ENCODE assay signal across 12 cellular contexts in the genomic region with DNA sequence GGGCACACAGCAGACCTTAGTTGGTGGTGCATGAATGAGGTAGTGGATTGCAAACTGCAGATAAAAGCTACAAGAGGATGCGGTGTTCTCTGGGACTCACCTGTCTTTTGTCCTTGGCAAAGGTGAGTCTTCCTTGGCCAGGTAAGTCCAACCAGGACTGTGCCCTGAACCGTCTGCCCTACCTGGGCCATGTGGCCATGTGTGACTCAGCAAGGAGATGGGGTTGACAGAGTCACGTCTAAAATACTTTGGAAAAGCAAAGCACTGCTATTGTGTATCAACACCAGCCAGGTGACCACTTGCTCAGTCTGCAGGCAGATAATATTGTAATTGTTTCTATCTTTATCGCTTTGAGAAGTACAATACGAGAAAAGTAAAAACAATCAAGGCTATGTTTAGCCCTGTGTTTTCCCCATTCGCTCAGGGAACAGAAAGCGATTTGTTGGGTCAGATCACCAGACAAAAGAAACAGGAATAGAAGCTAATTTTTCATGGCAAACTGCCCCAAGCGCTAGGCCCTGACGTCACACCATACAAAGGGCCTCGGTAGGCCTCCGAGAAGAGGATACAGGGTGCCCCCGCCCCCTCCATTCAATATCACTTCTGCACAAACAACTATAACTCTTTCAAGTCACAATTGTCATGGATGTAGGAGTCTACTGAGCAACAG. TPM values are rescaled to one million over a fixed set of nuclear protein-coding genes. Genes with fewer than 3 reads are reported as not detected.
DNase-seq lines count a peak whose midpoint lies in the region; ATAC-seq and TF ChIP-seq lines count a peak whose summit lies in the region.
"Had no signal": no experiment of that assay in that cellular context is flagged by ENCODE, and none has a peak within 500 bp of the region (broad histone marks: within the 10 kb centered on the region; RNA-seq: fewer than 3 reads in every experiment).

No MANE protein-coding gene starts in this region.

- no peaks in the 10 kb centered on the region for H3K9me3 Mint-ChIP-seq in CD4-positive, alpha-beta T cell
- H3K9me3 Mint-ChIP-seq in WTC11 = no peaks in the 10 kb centered on the region

- peaks cover 5% of the 10 kb centered on the region for H3K36me3 ChIP-seq in right atrium auricular region

- H3K4me3 Mint-ChIP-seq in CD4-positive, alpha-beta T cell = no peak overlapping the region
- H3K4me3 Mint-ChIP-seq in WTC11 = no peak overlapping the region

- DNase-seq in CD4-positive, alpha-beta T cell = no peak
- DNase-seq in WTC11 (ENCODE audit: low spot score) (no peak), right atrium auricular region (ENCODE audit: low spot score) (no peak), sciatic nerve (ENCODE audit: low spot score) (peak; percentile 85), GM19238 (ENCODE audit: insufficient read length, low spot score) (no peak), posterior vena cava (ENCODE audit: low spot score) (no peak), Kasumi-1 (lab: John Stamatoyannopoulos, UW) (no peak)
- DNase-seq in stimulated activated CD4-positive, alpha-beta T cell treated with anti-CD3 and anti-CD28 coated beads, Interleukin-1b, Interleukin-23, amount 100 ng/mL, for 48 hours = no peak
- DNase-seq: COR-L47; cortex of kidney; stimulated activated naive CD4-positive, alpha-beta T cell treated with Interleukin-2 at 50 U/mL for 16 hours had no signal

- intact Hi-C loops in CD4-positive, alpha-beta T cell (cut with DNase I, micrococcal nuclease) = loop anchor here in 1 of 2 experiments (5.0 kb wide), 1 partner anchor 40 kb away; no protein-coding TSS in a partner anchor
- intact Hi-C loops in sciatic nerve (cut with DNase I) = no loop called here
- intact Hi-C loops in posterior vena cava (cut with DNase I) = no loop called here

- CTCF ChIA-PET in CD4-positive, alpha-beta T cell (lab: Charles Lee) = interaction anchor here (0.8 to 3.1 kb wide), 5 partner anchors 32 to 59 kb away, joined by 3 to 28 read pairs (median 8); no protein-coding TSS in a partner anchor
- CTCF ChIA-PET in WTC11 (lab: Charles Lee) = interaction anchor here (1.1 to 1.9 kb wide), 3 partner anchors 16 to 74 kb away, joined by 3 to 8 read pairs (median 7); no protein-coding TSS in a partner anchor

- H3K9me3 ChIP-seq in CD4-positive, alpha-beta T cell (ENCODE audit: control insufficient read depth, low read length) = no peaks in the 10 kb centered on the region
- H3K9me3 ChIP-seq in right atrium auricular region = no peaks in the 10 kb centered on the region
- H3K9me3 ChIP-seq: SJSA1 had no signal

- POLR2A ChIA-PET in CD4-positive, alpha-beta T cell (lab: Charles Lee) = interaction anchor here (0.9 to 4.2 kb wide), 7 partner anchors 8 to 54 kb away, joined by 3 to 21 read pairs (median 7); no protein-coding TSS in a partner anchor
- POLR2A ChIA-PET in WTC11 (lab: Charles Lee) = interaction anchor here (0.9 kb wide), 1 partner anchor 15 kb away, joined by 3 read pairs; no protein-coding TSS in a partner anchor

- ATAC-seq in CD4-positive, alpha-beta T cell (ENCODE audit: poor library complexity) = no peak
- ATAC-seq in WTC11 = no peak
- peak; percentile 82 for ATAC-seq in sciatic nerve

- H3K4me3 ChIP-seq in right atrium auricular region = no peak overlapping the region
- H3K4me3 ChIP-seq: SJSA1 had no signal

- H3K4me1 Mint-ChIP-seq in CD4-positive, alpha-beta T cell (ENCODE audit: low read depth) = peaks cover 85% of the 10 kb centered on the region
- peaks cover 18% of the 10 kb centered on the region for H3K4me1 Mint-ChIP-seq in WTC11

- no peak overlapping the region for H3K27ac ChIP-seq in CD4-positive, alpha-beta T cell (ENCODE audit: low read depth, low read length)
- H3K27ac ChIP-seq in right atrium auricular region = peak overlapping the region; percentile 64 to 71
- H3K27ac ChIP-seq: SJSA1 had no signal

- peak overlapping the region; percentile 78 for H3K27ac Mint-ChIP-seq in CD4-positive, alpha-beta T cell
- peak overlapping the region; percentile 16 for H3K27ac Mint-ChIP-seq in WTC11

- peaks cover 31% of the 10 kb centered on the region for H3K36me3 Mint-ChIP-seq in CD4-positive, alpha-beta T cell (ENCODE audit: low read depth)
- peaks cover 3% of the 10 kb centered on the region; the same call in 1 of the 2 replicates for H3K36me3 Mint-ChIP-seq in WTC11

- peaks cover 0 to 86% of the 10 kb centered on the region in 2 donors for H3K4me1 ChIP-seq in right atrium auricular region
- H3K4me1 ChIP-seq: SJSA1 had no signal

- H3K27me3 ChIP-seq in CD4-positive, alpha-beta T cell (ENCODE audit: control insufficient read depth, insufficient read depth, low read length) = no peaks in the 10 kb centered on the region
- H3K27me3 ChIP-seq in right atrium auricular region = no peaks in the 10 kb centered on the region
- H3K27me3 ChIP-seq: SJSA1 had no signal

- no peaks in the 10 kb centered on the region for H3K27me3 Mint-ChIP-seq in CD4-positive, alpha-beta T cell
- H3K27me3 Mint-ChIP-seq in WTC11 (ENCODE audit: low read depth) = no peaks in the 10 kb centered on the region

- no peak for TF ChIP-seq CTCF in CD4-positive, alpha-beta T cell (IDR thresholded peaks at IDR 0.05)
- no peak for TF ChIP-seq CTCF in WTC11 (IDR thresholded peaks at IDR 0.05)
- TF ChIP-seq CTCF in right atrium auricular region (IDR thresholded peaks at IDR 0.05) = no peak

TF ChIP-seq in WTC11, 78 proteins besides CTCF, POLR2A, EP300 and RAD21 (continues in another document):
- TF ChIP-seq, protein P1, sequence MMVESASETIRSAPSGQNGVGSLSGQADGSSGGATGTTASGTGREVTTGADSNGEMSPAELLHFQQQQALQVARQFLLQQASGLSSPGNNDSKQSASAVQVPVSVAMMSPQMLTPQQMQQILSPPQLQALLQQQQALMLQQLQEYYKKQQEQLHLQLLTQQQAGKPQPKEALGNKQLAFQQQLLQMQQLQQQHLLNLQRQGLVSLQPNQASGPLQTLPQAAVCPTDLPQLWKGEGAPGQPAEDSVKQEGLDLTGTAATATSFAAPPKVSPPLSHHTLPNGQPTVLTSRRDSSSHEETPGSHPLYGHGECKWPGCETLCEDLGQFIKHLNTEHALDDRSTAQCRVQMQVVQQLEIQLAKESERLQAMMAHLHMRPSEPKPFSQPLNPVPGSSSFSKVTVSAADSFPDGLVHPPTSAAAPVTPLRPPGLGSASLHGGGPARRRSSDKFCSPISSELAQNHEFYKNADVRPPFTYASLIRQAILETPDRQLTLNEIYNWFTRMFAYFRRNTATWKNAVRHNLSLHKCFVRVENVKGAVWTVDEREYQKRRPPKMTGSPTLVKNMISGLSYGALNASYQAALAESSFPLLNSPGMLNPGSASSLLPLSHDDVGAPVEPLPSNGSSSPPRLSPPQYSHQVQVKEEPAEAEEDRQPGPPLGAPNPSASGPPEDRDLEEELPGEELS (CRISPR knock-in tag; IDR thresholded peaks at IDR 0.05) = no peak
- TF ChIP-seq OVOL2 (CRISPR knock-in tag; IDR thresholded peaks at IDR 0.05; ENCODE audit: borderline replicate concordance) (no peak), RORB (CRISPR knock-in tag; IDR thresholded peaks at IDR 0.05) (no peak), ZNF423 (CRISPR knock-in tag; IDR thresholded peaks at IDR 0.05) (no peak), ZNF138 (CRISPR knock-in tag; conservative IDR thresholded peaks at IDR 0.05) (no peak), HMGA2 (CRISPR knock-in tag; IDR thresholded peaks at IDR 0.05) (no peak), TEAD4 (CRISPR knock-in tag; IDR thresholded peaks at IDR 0.05) (no peak), ZNF121 (CRISPR knock-in tag; IDR thresholded peaks at IDR 0.05) (no peak), CREM (CRISPR knock-in tag; IDR thresholded peaks at IDR 0.05) (no peak), ZBTB21 (CRISPR knock-in tag; IDR thresholded peaks at IDR 0.05; ENCODE audit: borderline replicate concordance) (no peak), JAZF1 (CRISPR knock-in tag; IDR thresholded peaks at IDR 0.05) (no peak), ETV6 (CRISPR knock-in tag; IDR thresholded peaks at IDR 0.05) (no peak)
- TF ChIP-seq, protein P2, sequence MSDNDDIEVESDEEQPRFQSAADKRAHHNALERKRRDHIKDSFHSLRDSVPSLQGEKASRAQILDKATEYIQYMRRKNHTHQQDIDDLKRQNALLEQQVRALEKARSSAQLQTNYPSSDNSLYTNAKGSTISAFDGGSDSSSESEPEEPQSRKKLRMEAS (CRISPR knock-in tag; IDR thresholded peaks at IDR 0.05) = no peak
- TF ChIP-seq, protein P3, sequence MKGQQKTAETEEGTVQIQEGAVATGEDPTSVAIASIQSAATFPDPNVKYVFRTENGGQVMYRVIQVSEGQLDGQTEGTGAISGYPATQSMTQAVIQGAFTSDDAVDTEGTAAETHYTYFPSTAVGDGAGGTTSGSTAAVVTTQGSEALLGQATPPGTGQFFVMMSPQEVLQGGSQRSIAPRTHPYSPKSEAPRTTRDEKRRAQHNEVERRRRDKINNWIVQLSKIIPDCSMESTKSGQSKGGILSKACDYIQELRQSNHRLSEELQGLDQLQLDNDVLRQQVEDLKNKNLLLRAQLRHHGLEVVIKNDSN (CRISPR knock-in tag; IDR thresholded peaks at IDR 0.05) = no peak
- TF ChIP-seq, protein P4, sequence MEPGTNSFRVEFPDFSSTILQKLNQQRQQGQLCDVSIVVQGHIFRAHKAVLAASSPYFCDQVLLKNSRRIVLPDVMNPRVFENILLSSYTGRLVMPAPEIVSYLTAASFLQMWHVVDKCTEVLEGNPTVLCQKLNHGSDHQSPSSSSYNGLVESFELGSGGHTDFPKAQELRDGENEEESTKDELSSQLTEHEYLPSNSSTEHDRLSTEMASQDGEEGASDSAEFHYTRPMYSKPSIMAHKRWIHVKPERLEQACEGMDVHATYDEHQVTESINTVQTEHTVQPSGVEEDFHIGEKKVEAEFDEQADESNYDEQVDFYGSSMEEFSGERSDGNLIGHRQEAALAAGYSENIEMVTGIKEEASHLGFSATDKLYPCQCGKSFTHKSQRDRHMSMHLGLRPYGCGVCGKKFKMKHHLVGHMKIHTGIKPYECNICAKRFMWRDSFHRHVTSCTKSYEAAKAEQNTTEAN (CRISPR knock-in tag; IDR thresholded peaks at IDR 0.05) = no peak

RNA-seq across cellular contexts. Expression of a gene that starts 57.3 kb away (rescaled TPM):
- total RNA-seq in CD4-positive, alpha-beta T cell = 10 to 100 TPM; 32.9 to 33.6 TPM
- total RNA-seq in WTC11 (2021) = 18.7 to 21.3 TPM (median 19.9 TPM) in 3 replicates
- 10 to 100 TPM; 30.3 to 31.1 TPM for total RNA-seq in right atrium auricular region
- 48.0 TPM for total RNA-seq in sciatic nerve
- 10 to 100 TPM; 15.6 to 21.4 TPM for total RNA-seq in posterior vena cava
